ENCODE assay signal across 1 cellular context in genomic region chr1:68313736-68314594, GRCh38.
TF ChIP-seq lines count a peak whose summit lies in the region.

No MANE protein-coding gene starts in this region.

TF ChIP-seq in HCT116, 20 proteins besides CTCF, POLR2A, EP300 and RAD21 (continued from another document):
- TF ChIP-seq SRF (IDR thresholded peaks at IDR 0.05; ENCODE audit: low read depth) (no peak), SP1 (IDR thresholded peaks at IDR 0.05; ENCODE audit: low read depth) (0 out of 2 replicates have a peak, but pooled peaks have one; percentile 14), YY1 (IDR thresholded peaks at IDR 0.05; ENCODE audit: extremely low read depth, insufficient replicate concordance, low read depth, low read length) (no peak), TCF7L2 (IDR thresholded peaks at IDR 0.05; ENCODE audit: borderline replicate concordance, extremely low read depth, insufficient read depth, insufficient read length) (peak; percentile 81), EGR1 (IDR thresholded peaks at IDR 0.05; ENCODE audit: low read depth) (no peak), EZH2phosphoT487 (IDR thresholded peaks at IDR 0.05; ENCODE audit: borderline replicate concordance) (no peak), ZFX (IDR thresholded peaks at IDR 0.05) (no peak), EZH2 (IDR thresholded peaks at IDR 0.05) (no peak)
- TF ChIP-seq, protein P1, sequence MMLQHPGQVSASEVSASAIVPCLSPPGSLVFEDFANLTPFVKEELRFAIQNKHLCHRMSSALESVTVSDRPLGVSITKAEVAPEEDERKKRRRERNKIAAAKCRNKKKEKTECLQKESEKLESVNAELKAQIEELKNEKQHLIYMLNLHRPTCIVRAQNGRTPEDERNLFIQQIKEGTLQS (IDR thresholded peaks at IDR 0.05) = no peak
